Comparison of ENCODE assay signal across 16 cellular contexts in the genomic region with DNA sequence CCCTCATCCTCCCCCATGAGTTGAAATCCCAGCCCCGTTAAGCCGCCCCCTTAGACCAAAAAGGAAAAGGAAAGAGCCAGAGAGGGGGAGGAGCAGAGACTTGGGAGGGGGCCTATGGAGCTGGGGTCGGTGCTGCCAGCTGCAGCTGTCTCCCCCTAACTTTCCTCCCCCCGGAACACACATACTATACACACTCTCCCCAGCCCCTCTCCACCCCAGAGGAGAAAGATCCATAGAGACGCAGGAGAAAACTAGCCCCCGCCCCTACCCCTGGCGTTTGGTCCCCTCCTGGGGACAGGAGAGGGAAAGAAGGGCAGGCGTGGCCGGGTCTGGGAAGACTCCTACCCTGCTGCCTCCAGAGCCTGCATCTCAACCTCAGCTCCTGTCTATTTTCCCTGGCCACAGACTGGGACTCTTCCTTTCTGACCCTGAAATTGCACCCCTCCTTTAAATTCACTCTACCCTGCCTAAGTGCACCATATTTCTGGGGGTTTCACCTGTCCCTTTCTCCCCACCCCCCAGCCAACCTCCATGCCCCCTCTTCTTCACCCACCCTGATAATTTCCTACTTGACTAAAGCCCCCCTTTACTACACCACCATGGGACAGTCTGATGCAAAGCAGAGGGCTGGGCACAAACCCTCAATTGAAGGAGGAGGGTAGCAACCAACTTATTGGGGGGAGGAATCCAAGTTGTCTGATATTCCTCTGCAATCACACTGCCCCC. TPM values are rescaled to one million over a fixed set of nuclear protein-coding genes. Genes with fewer than 3 reads are reported as not detected.
DNase-seq lines count a peak whose midpoint lies in the region; ATAC-seq and TF ChIP-seq lines count a peak whose summit lies in the region.
"Had no signal": no experiment of that assay in that cellular context is flagged by ENCODE, and none has a peak within 500 bp of the region (broad histone marks: within the 10 kb centered on the region; RNA-seq: fewer than 3 reads in every experiment).

No MANE protein-coding gene starts in this region.

- peak overlapping the region; percentile 37 for H3K4me3 Mint-ChIP-seq in endothelial cell (ENCODE audit: unreplicated experiment)
- H3K4me3 Mint-ChIP-seq in CD8-positive, alpha-beta T cell: no peak overlapping the region
- H3K4me3 Mint-ChIP-seq: activated CD8-positive, alpha-beta T cell treated with anti-CD3 and anti-CD28 coated beads, Interleukin-2, amount 10 ng/mL, durations not matched to agents 7 days and 5 days; activated T-helper 17 cell treated with anti-CD3 and anti-CD28 coated beads, Interleukin-2, amount 50 U/mL, for 72 hours had no signal

- CTCF ChIA-PET in CD8-positive, alpha-beta T cell (lab: Charles Lee): interaction anchor here (0.8 to 17.0 kb wide), 5 partner anchors 13 to 253 kb away, joined by 3 to 372 read pairs (median 4); partner anchors contain the start of genes HOXC10 and SMUG1

- peaks cover 13% of the 10 kb centered on the region for H3K4me1 Mint-ChIP-seq in endothelial cell (ENCODE audit: unreplicated experiment)
- H3K4me1 Mint-ChIP-seq in CD8-positive, alpha-beta T cell (ENCODE audit: low read depth): peaks cover 38% of the 10 kb centered on the region

- DNase-seq in AG10803 (ENCODE audit: low read depth): peak; percentile 15
- DNase-seq in LNCaP clone FGC (ENCODE audit: low read depth): no peak
- no peak for DNase-seq in endothelial cell (ENCODE audit: low spot score)
- no peak for DNase-seq in osteoblast (ENCODE audit: insufficient read length, low spot score, missing footprints)
- DNase-seq in NCI-H2107 treated with DMSO at 0.1 percent for 48 hours (lab: John Stamatoyannopoulos, UW; ENCODE audit: unreplicated experiment): no peak
- DNase-seq in NAMALWA (ENCODE audit: low spot score): no peak
- no peak for DNase-seq in NCI-H1436 (lab: John Stamatoyannopoulos, UW)
- no peak for DNase-seq in CD8-positive, alpha-beta T cell
- DNase-seq: activated CD8-positive, alpha-beta T cell treated with anti-CD3 and anti-CD28 coated beads, Interleukin-2, amount 10 ng/mL, durations not matched to agents 7 days and 5 days; cerebellar nuclear complex; DMS53; naive thymus-derived CD8-positive, alpha-beta T cell; NCI-H748 treated with DMSO at 0.1 percent for 48 hours had no signal

- H3K79me2 ChIP-seq in osteoblast (ENCODE audit: insufficient read depth, low read length): peaks cover 97% of the 10 kb centered on the region

- intact Hi-C loops in CD8-positive, alpha-beta T cell (cut with DNase I, micrococcal nuclease): loop anchor here in 1 of 2 experiments (5.0 kb wide), 1 partner anchor 36 kb away; no protein-coding TSS in a partner anchor

- peak overlapping the region; percentile 91 for H3K27ac ChIP-seq in osteoblast (ENCODE audit: low read depth, low read length)
- H3K27ac ChIP-seq in CD8-positive, alpha-beta T cell (ENCODE audit: low read depth, low read length): no peak overlapping the region

- H3K4me3 ChIP-seq in AG10803 (ENCODE audit: low read length) (peak overlapping the region; percentile 98), LNCaP clone FGC (ENCODE audit: low read depth, low read length) (peak overlapping the region; percentile 55), osteoblast (ENCODE audit: insufficient read depth, low read length) (peak overlapping the region; percentile 83)
- no peak overlapping the region for H3K4me3 ChIP-seq in CD8-positive, alpha-beta T cell (ENCODE audit: low read depth, low read length)

- no peak overlapping the region for H3K27ac Mint-ChIP-seq in endothelial cell (ENCODE audit: unreplicated experiment)
- no peak overlapping the region for H3K27ac Mint-ChIP-seq in CD8-positive, alpha-beta T cell
- H3K27ac Mint-ChIP-seq: activated CD8-positive, alpha-beta T cell treated with anti-CD3 and anti-CD28 coated beads, Interleukin-2, amount 10 ng/mL, durations not matched to agents 7 days and 5 days; activated T-helper 17 cell treated with anti-CD3 and anti-CD28 coated beads, Interleukin-2, amount 50 U/mL, for 72 hours; naive thymus-derived CD8-positive, alpha-beta T cell had no signal

- H3K36me3 Mint-ChIP-seq in endothelial cell (ENCODE audit: low read depth, unreplicated experiment): no peaks in the 10 kb centered on the region
- H3K36me3 Mint-ChIP-seq in CD8-positive, alpha-beta T cell: no peaks in the 10 kb centered on the region

- no peaks in the 10 kb centered on the region for H3K9me3 ChIP-seq in osteoblast (ENCODE audit: low read depth, low read length)
- H3K9me3 ChIP-seq in CD8-positive, alpha-beta T cell (ENCODE audit: low read length): no peaks in the 10 kb centered on the region

- peak overlapping the region; percentile 88 for H3K4me2 ChIP-seq in osteoblast (ENCODE audit: insufficient read depth, low read length)

- POLR2A ChIA-PET in CD8-positive, alpha-beta T cell (lab: Charles Lee): no interaction called here

- no peak for TF ChIP-seq CTCF in AG10803 (conservative IDR thresholded peaks at IDR 0.05; ENCODE audit: low read length)
- TF ChIP-seq CTCF in LNCaP clone FGC (IDR thresholded peaks at IDR 0.05; ENCODE audit: control insufficient read depth, extremely low read depth, insufficient read depth): no peak
- TF ChIP-seq CTCF in endothelial cell (IDR thresholded peaks at IDR 0.05; ENCODE audit: unreplicated experiment): no peak
- TF ChIP-seq CTCF in osteoblast (IDR thresholded peaks at IDR 0.05; ENCODE audit: extremely low read depth, low read depth, low read length): no peak
- TF ChIP-seq CTCF in CD8-positive, alpha-beta T cell (IDR thresholded peaks at IDR 0.05): no peak

- peaks cover 9% of the 10 kb centered on the region for H4K20me1 ChIP-seq in osteoblast (ENCODE audit: insufficient read depth, low read length)

- H3K9me3 Mint-ChIP-seq in endothelial cell (ENCODE audit: unreplicated experiment): no peaks in the 10 kb centered on the region
- no peaks in the 10 kb centered on the region for H3K9me3 Mint-ChIP-seq in CD8-positive, alpha-beta T cell
- H3K9me3 Mint-ChIP-seq: activated T-helper 17 cell treated with anti-CD3 and anti-CD28 coated beads, Interleukin-2, amount 50 U/mL, for 72 hours had no signal

- H2AFZ ChIP-seq in osteoblast (ENCODE audit: low read length): no peak overlapping the region

- H3K27me3 Mint-ChIP-seq in endothelial cell (ENCODE audit: unreplicated experiment): peaks cover 36% of the 10 kb centered on the region
- H3K27me3 Mint-ChIP-seq in CD8-positive, alpha-beta T cell (ENCODE audit: low read depth): peaks cover 87% of the 10 kb centered on the region

- peaks cover 48% of the 10 kb centered on the region for H3K4me1 ChIP-seq in osteoblast (ENCODE audit: insufficient read depth, low read length)
- H3K4me1 ChIP-seq in CD8-positive, alpha-beta T cell (ENCODE audit: insufficient read depth, low read length): peaks cover 49% of the 10 kb centered on the region

- no peak for ATAC-seq in CD8-positive, alpha-beta T cell
- ATAC-seq: activated CD8-positive, alpha-beta T cell treated with anti-CD3 and anti-CD28 coated beads, Interleukin-2, amount 10 ng/mL, durations not matched to agents 7 days and 5 days; activated T-helper 17 cell treated with anti-CD3 and anti-CD28 coated beads, Interleukin-2, amount 50 U/mL, for 72 hours; HepG2; naive thymus-derived CD8-positive, alpha-beta T cell had no signal

- H3K36me3 ChIP-seq in osteoblast (ENCODE audit: insufficient read depth, low read length): peaks cover 10% of the 10 kb centered on the region
- no peaks in the 10 kb centered on the region for H3K36me3 ChIP-seq in CD8-positive, alpha-beta T cell (ENCODE audit: insufficient read depth, low read length)

- no peaks in the 10 kb centered on the region for H3K27me3 ChIP-seq in osteoblast (ENCODE audit: insufficient read depth, low read length)
- H3K27me3 ChIP-seq in CD8-positive, alpha-beta T cell (ENCODE audit: insufficient read depth, low read length): peaks cover 87% of the 10 kb centered on the region

RNA-seq across cellular contexts. Expression of gene HOXC9, which starts 1.6 kb away (rescaled TPM):
- total RNA-seq in endothelial cell (ENCODE audit: unreplicated experiment) (0.28 TPM), osteoblast (8.3 and 11.6 TPM in 2 replicates)
- not detected for total RNA-seq in CD8-positive, alpha-beta T cell
- total RNA-seq: activated CD8-positive, alpha-beta T cell treated with anti-CD3 and anti-CD28 coated beads, Interleukin-2, amount 10 ng/mL, durations not matched to agents 7 days and 5 days; activated T-helper 17 cell treated with anti-CD3 and anti-CD28 coated beads, Interleukin-2, amount 50 U/mL, for 72 hours; liver; naive thymus-derived CD8-positive, alpha-beta T cell had no signal

RNA-seq across cellular contexts. Expression of gene HOXC8, which starts 10.4 kb away (rescaled TPM):
- total RNA-seq in endothelial cell (ENCODE audit: unreplicated experiment): not detected
- total RNA-seq in osteoblast: 3.2 and 5.1 TPM in 2 replicates
- not detected for total RNA-seq in CD8-positive, alpha-beta T cell
- total RNA-seq: activated CD8-positive, alpha-beta T cell treated with anti-CD3 and anti-CD28 coated beads, Interleukin-2, amount 10 ng/mL, durations not matched to agents 7 days and 5 days; activated T-helper 17 cell treated with anti-CD3 and anti-CD28 coated beads, Interleukin-2, amount 50 U/mL, for 72 hours; HepG2; liver; naive thymus-derived CD8-positive, alpha-beta T cell had no signal

RNA-seq across cellular contexts. Expression of gene HOXC10, which starts 13.4 kb away (rescaled TPM):
- total RNA-seq in endothelial cell (ENCODE audit: unreplicated experiment) (1.9 TPM), osteoblast (9.7 and 11.2 TPM in 2 replicates)
- not detected for total RNA-seq in CD8-positive, alpha-beta T cell
- total RNA-seq: activated CD8-positive, alpha-beta T cell treated with anti-CD3 and anti-CD28 coated beads, Interleukin-2, amount 10 ng/mL, durations not matched to agents 7 days and 5 days; activated T-helper 17 cell treated with anti-CD3 and anti-CD28 coated beads, Interleukin-2, amount 50 U/mL, for 72 hours; HepG2; liver; naive thymus-derived CD8-positive, alpha-beta T cell had no signal

RNA-seq across cellular contexts. Expression of gene HOTAIR, which starts 23.6 kb away (rescaled TPM):
- total RNA-seq in endothelial cell (ENCODE audit: unreplicated experiment) (1.4 TPM), osteoblast (0.72 and 1.2 TPM in 2 replicates)
- not detected for total RNA-seq in CD8-positive, alpha-beta T cell
- total RNA-seq: activated CD8-positive, alpha-beta T cell treated with anti-CD3 and anti-CD28 coated beads, Interleukin-2, amount 10 ng/mL, durations not matched to agents 7 days and 5 days; activated T-helper 17 cell treated with anti-CD3 and anti-CD28 coated beads, Interleukin-2, amount 50 U/mL, for 72 hours; HepG2; liver; naive thymus-derived CD8-positive, alpha-beta T cell had no signal

RNA-seq across cellular contexts. Expression of gene HOXC11, which starts 25.4 kb away (rescaled TPM):
- 0.38 TPM for total RNA-seq in endothelial cell (ENCODE audit: unreplicated experiment)
- total RNA-seq in osteoblast: 1.1 and 1.5 TPM in 2 replicates
- not detected for total RNA-seq in CD8-positive, alpha-beta T cell
- total RNA-seq: activated CD8-positive, alpha-beta T cell treated with anti-CD3 and anti-CD28 coated beads, Interleukin-2, amount 10 ng/mL, durations not matched to agents 7 days and 5 days; activated T-helper 17 cell treated with anti-CD3 and anti-CD28 coated beads, Interleukin-2, amount 50 U/mL, for 72 hours; HepG2; liver; naive thymus-derived CD8-positive, alpha-beta T cell had no signal
